Comparison of ENCODE assay signal across 9 cellular contexts in the genomic region with DNA sequence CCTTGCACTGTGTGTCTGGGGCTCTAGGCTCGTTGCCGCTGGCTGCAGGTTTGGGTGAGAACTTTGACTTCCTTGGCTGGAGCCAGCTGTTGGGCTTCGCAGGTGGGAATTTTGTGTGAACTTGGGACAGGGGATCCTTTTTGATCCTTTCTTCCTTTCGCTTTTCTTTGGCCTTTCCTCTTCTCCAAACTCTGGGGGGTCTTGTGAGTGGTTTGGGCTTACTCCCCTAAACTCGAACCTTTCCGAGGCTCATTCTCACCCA. TPM values are rescaled to one million over a fixed set of nuclear protein-coding genes. Genes with fewer than 3 reads are reported as not detected.
A peak's percentile ranks its signal among the peaks of the same experiment; 100 is the strongest.
DNase-seq lines count a peak whose midpoint lies in the region; ATAC-seq and TF ChIP-seq lines count a peak whose summit lies in the region.
"Had no signal": no experiment of that assay in that cellular context is flagged by ENCODE, and none has a peak within 500 bp of the region (broad histone marks: within the 10 kb centered on the region; RNA-seq: fewer than 3 reads in every experiment).

No MANE protein-coding gene starts in this region.

- intact Hi-C loops in Right ventricle myocardium superior (cut with DNase I) (loop anchor here (5.0 kb wide), 1 partner anchor 37 kb away; no protein-coding TSS in a partner anchor), body of pancreas (cut with DNase I) (no loop called here), upper lobe of right lung (cut with DNase I) (no loop called here)

- H2BK120ac ChIP-seq in mesendoderm (ENCODE audit: low read depth, low read length): no peak overlapping the region

- peak overlapping the region; percentile 91 for H3K4me2 ChIP-seq in mesendoderm (ENCODE audit: low read length)

- no peak for DNase-seq in cardiac muscle cell (ENCODE audit: low read depth in 1 of 2, low spot score in 1 of 2)
- DNase-seq in Right ventricle myocardium superior: no peak
- no peak for DNase-seq in body of pancreas
- DNase-seq in mesendoderm: no peak
- no peak for DNase-seq in upper lobe of right lung
- no peak for DNase-seq in D341Med (ENCODE audit: low spot score)
- DNase-seq in dermis blood vessel endothelial cell: no peak
- DNase-seq: EL had no signal

- H3K79me2 ChIP-seq in mesendoderm (ENCODE audit: control insufficient read depth, insufficient read depth, low read length): no peaks in the 10 kb centered on the region

- TF ChIP-seq POLR2A in body of pancreas (IDR thresholded peaks at IDR 0.05): no peak

- H2BK15ac ChIP-seq in mesendoderm (replicated peaks; ENCODE audit: low read depth): no peak overlapping the region

- peak overlapping the region; percentile 65 for H3K4me3 ChIP-seq in cardiac muscle cell
- H3K4me3 ChIP-seq in body of pancreas: peak overlapping the region; percentile 72 to 73
- peak overlapping the region; percentile 29 for H3K4me3 ChIP-seq in mesendoderm (ENCODE audit: low read length)
- peak overlapping the region; percentile 83 for H3K4me3 ChIP-seq in upper lobe of right lung

- H3K9me3 ChIP-seq in cardiac muscle cell (ENCODE audit: low read depth): no peaks in the 10 kb centered on the region
- no peaks in the 10 kb centered on the region for H3K9me3 ChIP-seq in body of pancreas
- no peaks in the 10 kb centered on the region for H3K9me3 ChIP-seq in upper lobe of right lung

- H3K4me1 ChIP-seq in cardiac muscle cell (ENCODE audit: low read depth) (peaks cover 14% of the 10 kb centered on the region), body of pancreas (peaks cover 64% of the 10 kb centered on the region), mesendoderm (ENCODE audit: control insufficient read depth, low read depth, low read length) (peaks cover 9% of the 10 kb centered on the region), upper lobe of right lung (peaks cover 39% of the 10 kb centered on the region)

- H4K5ac ChIP-seq in mesendoderm (ENCODE audit: low read length): no peak overlapping the region

- no peaks in the 10 kb centered on the region for H3K36me3 ChIP-seq in cardiac muscle cell
- no peaks in the 10 kb centered on the region for H3K36me3 ChIP-seq in body of pancreas (replicated peaks in 1 of 2; ENCODE audit: insufficient read depth in 1 of 2, low read depth in 2 of 2)
- H3K36me3 ChIP-seq in mesendoderm (ENCODE audit: control insufficient read depth, insufficient read depth, low read length): no peaks in the 10 kb centered on the region
- no peaks in the 10 kb centered on the region for H3K36me3 ChIP-seq in upper lobe of right lung

- TF ChIP-seq CTCF in cardiac muscle cell (IDR thresholded peaks at IDR 0.05; ENCODE audit: low read depth, low read length): no peak
- no peak for TF ChIP-seq CTCF in body of pancreas (IDR thresholded peaks at IDR 0.05)
- no peak for TF ChIP-seq CTCF in upper lobe of right lung (IDR thresholded peaks at IDR 0.05)

- no peak overlapping the region for H3K23ac ChIP-seq in mesendoderm (ENCODE audit: low read length)

- H3K4ac ChIP-seq in mesendoderm (ENCODE audit: low read depth, low read length): no peak overlapping the region

- ATAC-seq in Right ventricle myocardium superior (ENCODE audit: poor library complexity) (no peak), body of pancreas (no peak), upper lobe of right lung (no peak), HG03571 (IDR thresholded peaks at IDR 0.05; ENCODE audit: unreplicated experiment) (no peak)

- 8 to 14% methylated on average over 6 of the region's 6 CpGs for WGBS in body of pancreas, 2 donors
- WGBS in mesendoderm (ENCODE audit: extremely low coverage, insufficient coverage, low lambda C conversion rate): no CpG with 5 or more reads among the region's 6 CpGs

- peaks cover 4% of the 10 kb centered on the region for H3K79me1 ChIP-seq in mesendoderm (ENCODE audit: low read length)

- H2BK5ac ChIP-seq in mesendoderm (ENCODE audit: low read length): no peak overlapping the region

- no peak overlapping the region for H3K27ac ChIP-seq in cardiac muscle cell
- peak overlapping the region; percentile 71 to 98 (median 98) for H3K27ac ChIP-seq in body of pancreas
- H3K27ac ChIP-seq in mesendoderm (ENCODE audit: low read depth, low read length): no peak overlapping the region
- peak overlapping the region; percentile 99 for H3K27ac ChIP-seq in upper lobe of right lung

- peak overlapping the region; percentile 59 for H3K9ac ChIP-seq in mesendoderm (ENCODE audit: low read length)

- no peak overlapping the region for H2AK5ac ChIP-seq in mesendoderm (ENCODE audit: low read length)

- H3K27me3 ChIP-seq in cardiac muscle cell (no peaks in the 10 kb centered on the region), body of pancreas (no peaks in the 10 kb centered on the region), mesendoderm (ENCODE audit: insufficient read depth, low read length, poor library complexity) (no peaks in the 10 kb centered on the region), upper lobe of right lung (no peaks in the 10 kb centered on the region)

- no peak overlapping the region for H3K18ac ChIP-seq in mesendoderm (ENCODE audit: low read length)

- H4K8ac ChIP-seq in mesendoderm (ENCODE audit: low read depth, low read length): no peak overlapping the region

- peak overlapping the region; percentile 79 for H3K56ac ChIP-seq in mesendoderm (ENCODE audit: low read length)

RNA-seq across cellular contexts. Expression of gene COQ8A, which starts 0.6 kb away (rescaled TPM):
- 34.7 and 59.7 TPM in 2 replicates for total RNA-seq in cardiac muscle cell
- polyA plus RNA-seq in cardiac muscle cell: 45.1 and 71.5 TPM in 2 replicates
- total RNA-seq in Right ventricle myocardium superior: 393 TPM
- total RNA-seq in body of pancreas: 100 to 1,000 TPM; 116 to 134 TPM
- 13.0 TPM for polyA plus RNA-seq in mesendoderm (2013, experiment 1 of 2)
- polyA plus RNA-seq in mesendoderm (2013, experiment 2 of 2): 13.2 TPM
- total RNA-seq in upper lobe of right lung: 30.6 TPM
- total RNA-seq in dermis blood vessel endothelial cell: 25.7 and 37.4 TPM in 2 replicates

Comparison
In these comparisons a context has a peak if more than half of its experiments do, and no peak if none do; other contexts are left out.
1. H3K27ac ChIP-seq: peak in body of pancreas (4 of 4) and upper lobe of right lung (single experiment); none in cardiac muscle cell (single experiment) and mesendoderm (single experiment).
2. H3K4me3 ChIP-seq: peak in every context shown above with its lines; median percentile 83 in upper lobe of right lung; 72 in body of pancreas; 65 in cardiac muscle cell; 29 in mesendoderm.